Comparison of ENCODE assay signal across 8 cellular contexts in the genomic region with DNA sequence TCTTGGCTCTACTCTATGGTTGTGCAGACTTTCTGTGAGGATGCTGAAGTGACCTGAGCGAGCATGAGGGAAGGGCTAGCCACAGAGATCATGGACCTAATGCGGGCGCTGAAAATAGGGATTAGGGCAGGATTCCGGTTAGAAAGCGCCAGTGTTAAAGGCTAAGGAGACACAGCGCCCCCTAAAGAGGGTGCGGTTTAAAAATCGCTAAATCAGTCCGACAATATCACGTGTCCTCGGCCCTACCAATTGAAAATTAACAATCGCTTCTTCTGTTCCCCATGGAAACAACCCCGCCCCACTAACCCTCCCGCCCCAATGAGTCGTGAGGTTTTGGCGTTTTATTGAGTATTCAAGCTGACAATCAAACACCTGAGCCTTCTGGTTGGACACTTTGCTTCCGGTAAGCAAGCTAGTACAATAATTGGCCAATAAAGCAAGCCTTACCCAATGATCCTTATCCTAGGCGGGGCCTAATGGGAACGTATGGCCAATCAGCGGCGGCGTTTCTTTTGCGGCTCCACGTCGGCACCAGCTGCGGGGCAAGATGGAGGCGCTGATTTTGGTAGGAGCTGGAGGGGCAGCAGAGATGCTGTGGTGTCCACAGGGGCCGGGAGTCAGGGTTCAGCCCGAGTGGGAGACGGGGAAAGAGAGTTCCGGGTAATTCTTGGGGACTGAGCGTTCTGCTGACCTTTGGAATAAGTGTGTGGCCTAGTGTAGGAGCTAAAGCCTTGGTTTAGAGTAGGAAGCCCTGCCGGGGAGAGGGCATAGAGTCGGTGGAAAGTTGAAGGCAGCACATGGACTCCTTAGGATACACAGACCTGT. TPM values are rescaled to one million over a fixed set of nuclear protein-coding genes. Genes with fewer than 3 reads are reported as not detected.
A peak's percentile ranks its signal among the peaks of the same experiment; 100 is the strongest.
DNase-seq lines count a peak whose midpoint lies in the region; ATAC-seq and TF ChIP-seq lines count a peak whose summit lies in the region.

A gene with protein sequence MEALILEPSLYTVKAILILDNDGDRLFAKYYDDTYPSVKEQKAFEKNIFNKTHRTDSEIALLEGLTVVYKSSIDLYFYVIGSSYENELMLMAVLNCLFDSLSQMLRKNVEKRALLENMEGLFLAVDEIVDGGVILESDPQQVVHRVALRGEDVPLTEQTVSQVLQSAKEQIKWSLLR (plus strand): TSS at position 515 of the 825 bp plus-strand sequence. CDS start 33 bp downstream, at position 548.

- POLR2A ChIA-PET in BJ (lab: Charles Lee), result interaction anchor here (0.5 to 0.9 kb wide), 11 partner anchors 10 to 1744 kb away, joined by 3 to 10 read pairs (median 6); a partner anchor contains a TSS

- peak within 1 kb of the TSS; percentile 100 for H3K27ac Mint-ChIP-seq in chondrocyte (ENCODE audit: unreplicated experiment)

- H3K36me3 ChIP-seq in BJ (ENCODE audit: control insufficient read depth, insufficient read depth, low read length), result no peaks in the 10 kb centered on the region; the same call in 1 of the 2 replicates
- H3K36me3 ChIP-seq in kidney epithelial cell (ENCODE audit: control insufficient read depth, insufficient read depth, low read length), result no peaks in the 10 kb centered on the region

- peak within 1 kb of the TSS; percentile 98 for H3K4me3 Mint-ChIP-seq in chondrocyte (ENCODE audit: unreplicated experiment)

- no peaks in the 10 kb centered on the region for H3K9me3 Mint-ChIP-seq in chondrocyte (ENCODE audit: low read depth)

- H3K4me3 ChIP-seq in BJ (ENCODE audit: low read depth, low read length) (peak within 1 kb of the TSS; percentile 65), kidney epithelial cell (ENCODE audit: low read depth, low read length) (peak within 1 kb of the TSS; percentile 52)

- DNase-seq in BJ (ENCODE audit: low read depth), result peak; percentile 100
- DNase-seq in GM19238 (ENCODE audit: insufficient read length, low spot score), result peak; percentile 85
- DNase-seq in NCI-H510A treated with DMSO at 0.1 percent for 48 hours (lab: John Stamatoyannopoulos, UW), result peak; percentile 99
- peak; percentile 84 for DNase-seq in activated CD4-positive, alpha-beta T cell treated with anti-CD3 and anti-CD28 coated beads for 24 hours (ENCODE audit: low read depth in 2 of 2)
- peak; percentile 96 for DNase-seq in chondrocyte (ENCODE audit: low spot score)
- peak; percentile 99 for DNase-seq in kidney epithelial cell (ENCODE audit: low read depth)
- DNase-seq in stimulated activated CD4-positive, alpha-beta T cell treated with anti-CD3 and anti-CD28 coated beads, Interleukin-15, amount 100 ng/mL, for 48 hours (ENCODE audit: low read depth in 2 of 2), result peak; percentile 91

- peaks cover 2% of the 10 kb centered on the region for H3K36me3 Mint-ChIP-seq in chondrocyte (ENCODE audit: low read depth)

- H3K27me3 ChIP-seq in BJ (ENCODE audit: control insufficient read depth, insufficient read depth, low read length) (no peaks in the 10 kb centered on the region), kidney epithelial cell (ENCODE audit: control insufficient read depth, insufficient read depth, low read length) (no peaks in the 10 kb centered on the region)

- H3K4me1 Mint-ChIP-seq in chondrocyte (ENCODE audit: low read depth), result peaks cover 41% of the 10 kb centered on the region

- CTCF ChIA-PET in BJ (lab: Yijun Ruan, JAX), result interaction anchor here (0.6 to 4.4 kb wide), 36 partner anchors 9 to 325 kb away, joined by 3 to 35 read pairs (median 4); a partner anchor contains a TSS

- no peaks in the 10 kb centered on the region for H3K27me3 Mint-ChIP-seq in chondrocyte (ENCODE audit: low read depth)

- peak; percentile 96 for ATAC-seq in HG03442 (IDR thresholded peaks at IDR 0.05; ENCODE audit: unreplicated experiment)

- peak; percentile 82 for TF ChIP-seq CTCF in BJ (IDR thresholded peaks at IDR 0.05; ENCODE audit: insufficient read depth, low read depth, low read length)
- peak; percentile 91 for TF ChIP-seq CTCF in chondrocyte (IDR thresholded peaks at IDR 0.05)
- peak; percentile 85 for TF ChIP-seq CTCF in kidney epithelial cell (IDR thresholded peaks at IDR 0.05; ENCODE audit: insufficient read depth, low read length, poor library complexity, severe bottlenecking)

RNA-seq across cellular contexts. Expression of the gene that starts here (rescaled TPM):
- 203 and 341 TPM in 2 replicates for polyA plus RNA-seq in BJ (2011; rRNA removed)
- 57.3 and 82.8 TPM in 2 replicates for polyA minus RNA-seq in BJ (2011; rRNA and poly(A)+ RNA removed)
- total RNA-seq in chondrocyte (101 to 119 TPM (median 108 TPM) in 3 replicates), kidney epithelial cell (122 and 157 TPM in 2 replicates)

Comparison
In these comparisons a context has a peak if more than half of its experiments do, and no peak if none do; other contexts are left out.
1. Peak in every context shown above with its lines: DNase-seq, ATAC-seq and H3K4me3 ChIP-seq.